Comparison of ENCODE assay signal across 8 cellular contexts in genomic region chr1:109263597-109264378, GRCh38. TPM values are rescaled to one million over a fixed set of nuclear protein-coding genes. Genes with fewer than 3 reads are reported as not detected.
DNase-seq lines count a peak whose midpoint lies in the region; ATAC-seq and TF ChIP-seq lines count a peak whose summit lies in the region.

No MANE protein-coding gene starts in this region.

- no peak overlapping the region for H3K27ac ChIP-seq in DOHH2 (ENCODE audit: low read depth, low read length)

- peak overlapping the region; percentile 79 for H3K27ac Mint-ChIP-seq in activated CD4-positive, alpha-beta T cell treated with anti-CD3 and anti-CD28 coated beads, Interleukin-2, amount 10 ng/mL, durations not matched to agents 24 days and 14 days

- H3K36me3 ChIP-seq in DOHH2 (ENCODE audit: control insufficient read depth, low read length) (no peaks in the 10 kb centered on the region), H7 (replicated peaks; ENCODE audit: control insufficient read depth, insufficient read depth, low read length) (peaks cover 6% of the 10 kb centered on the region)

- H3K4me1 Mint-ChIP-seq in activated CD4-positive, alpha-beta T cell treated with anti-CD3 and anti-CD28 coated beads, Interleukin-2, amount 10 ng/mL, durations not matched to agents 24 days and 14 days, result no peaks in the 10 kb centered on the region

- H3K4me3 Mint-ChIP-seq in activated CD4-positive, alpha-beta T cell treated with anti-CD3 and anti-CD28 coated beads, Interleukin-2, amount 10 ng/mL, durations not matched to agents 24 days and 14 days, result no peak overlapping the region

- H3K4me1 ChIP-seq in DOHH2 (ENCODE audit: control insufficient read depth, low read length), result no peaks in the 10 kb centered on the region

- H4K20me1 ChIP-seq in DOHH2 (ENCODE audit: control insufficient read depth, insufficient read depth, low read depth, low read length), result no peaks in the 10 kb centered on the region

- no peaks in the 10 kb centered on the region for H3K27me3 Mint-ChIP-seq in activated CD4-positive, alpha-beta T cell treated with anti-CD3 and anti-CD28 coated beads, Interleukin-2, amount 10 ng/mL, durations not matched to agents 24 days and 14 days

- no peak overlapping the region for H3K4me2 ChIP-seq in DOHH2 (ENCODE audit: low read length)

- no peaks in the 10 kb centered on the region for H3K27me3 ChIP-seq in DOHH2 (ENCODE audit: control insufficient read depth, low read length)
- no peaks in the 10 kb centered on the region for H3K27me3 ChIP-seq in H7 (ENCODE audit: control insufficient read depth, insufficient read depth, low read length)

- H3K79me2 ChIP-seq in DOHH2 (ENCODE audit: control insufficient read depth, low read length), result no peaks in the 10 kb centered on the region

- intact Hi-C loops in activated CD4-positive, alpha-beta T cell treated with anti-CD3 and anti-CD28 coated beads, Interleukin-2, amount 10 ng/mL, durations not matched to agents 24 days and 14 days (cut with micrococcal nuclease), result loop anchor here (1.0 kb wide), 2 partner anchors 136 to 269 kb away; no protein-coding TSS in a partner anchor

- no peaks in the 10 kb centered on the region for H3K9me3 ChIP-seq in DOHH2 (ENCODE audit: control insufficient read depth, insufficient read depth, low read length)

- H3K4me3 ChIP-seq in DOHH2 (ENCODE audit: low read length) (no peak overlapping the region), H7 (ENCODE audit: insufficient read depth, low read depth, low read length) (no peak overlapping the region), choroid plexus epithelial cell (ENCODE audit: low read depth, low read length) (no peak overlapping the region)

- no peaks in the 10 kb centered on the region for H3K36me3 Mint-ChIP-seq in activated CD4-positive, alpha-beta T cell treated with anti-CD3 and anti-CD28 coated beads, Interleukin-2, amount 10 ng/mL, durations not matched to agents 24 days and 14 days (ENCODE audit: low read depth)

- no peaks in the 10 kb centered on the region for H3K9me2 ChIP-seq in DOHH2 (replicated peaks; ENCODE audit: control insufficient read depth, low read length)

- DNase-seq in H7 (peak; percentile 99), NCI-H146 (lab: John Stamatoyannopoulos, UW) (peak; percentile 92), choroid plexus epithelial cell (ENCODE audit: low read depth) (peak; percentile 79), left lobe of liver (ENCODE audit: low spot score) (peak; percentile 93), DMS79 treated with DMSO at 0.1 percent for 48 hours (lab: John Stamatoyannopoulos, UW) (no peak)
- DNase-seq in activated CD4-positive, alpha-beta T cell treated with anti-CD3 and anti-CD28 coated beads, Interleukin-2, amount 10 ng/mL, durations not matched to agents 24 days and 14 days, result peak; percentile 95
- peak; percentile 73 to 89 for DNase-seq in stimulated activated CD4-positive, alpha-beta T cell treated with anti-CD3 and anti-CD28 coated beads, Interleukin-4, amount 100 ng/mL, for 48 hours (ENCODE audit: low read depth in 2 of 2)

- ATAC-seq in left lobe of liver, result peak; percentile 99

- no peaks in the 10 kb centered on the region for H3K9me3 Mint-ChIP-seq in activated CD4-positive, alpha-beta T cell treated with anti-CD3 and anti-CD28 coated beads, Interleukin-2, amount 10 ng/mL, durations not matched to agents 24 days and 14 days

- TF ChIP-seq CTCF in DOHH2 (IDR thresholded peaks at IDR 0.05; ENCODE audit: low read depth, low read length, poor library complexity, severe bottlenecking) (peak; percentile 99), choroid plexus epithelial cell (conservative IDR thresholded peaks at IDR 0.05; ENCODE audit: low read depth, low read length) (peak; percentile 95)

- H3F3A ChIP-seq in DOHH2 (ENCODE audit: control insufficient read depth, insufficient read depth), result no peaks in the 10 kb centered on the region

RNA-seq across cellular contexts. Expression of gene CELSR2, which starts 14.4 kb away (rescaled TPM):
- total RNA-seq in H7 (2014; rRNA removed; shearing (Covaris generic)), result 7.8 and 11.0 TPM in 2 replicates
- total RNA-seq in activated CD4-positive, alpha-beta T cell treated with anti-CD3 and anti-CD28 coated beads, Interleukin-2, amount 10 ng/mL, durations not matched to agents 24 days and 14 days, result 3.8 and 4.1 TPM in 2 replicates
- total RNA-seq in left lobe of liver, result 3.9 TPM

RNA-seq across cellular contexts. Expression of gene PSRC1, which starts 19.2 kb away (rescaled TPM):
- 112 and 141 TPM in 2 replicates for total RNA-seq in H7 (2014; rRNA removed; shearing (Covaris generic))
- total RNA-seq in activated CD4-positive, alpha-beta T cell treated with anti-CD3 and anti-CD28 coated beads, Interleukin-2, amount 10 ng/mL, durations not matched to agents 24 days and 14 days, result 4.5 and 5.0 TPM in 2 replicates
- total RNA-seq in left lobe of liver, result 0.63 TPM

RNA-seq across cellular contexts. Expression of gene MYBPHL, which starts 43.0 kb away (rescaled TPM):
- not detected in 2 replicates for total RNA-seq in H7 (2014; rRNA removed; shearing (Covaris generic))
- not detected in 2 replicates for total RNA-seq in activated CD4-positive, alpha-beta T cell treated with anti-CD3 and anti-CD28 coated beads, Interleukin-2, amount 10 ng/mL, durations not matched to agents 24 days and 14 days
- not detected for total RNA-seq in left lobe of liver

RNA-seq across cellular contexts. Expression of gene SARS1, which starts 50.1 kb away (rescaled TPM):
- total RNA-seq in H7 (2014; rRNA removed; shearing (Covaris generic)), result 270 TPM in 2 replicates
- 141 and 150 TPM in 2 replicates for total RNA-seq in activated CD4-positive, alpha-beta T cell treated with anti-CD3 and anti-CD28 coated beads, Interleukin-2, amount 10 ng/mL, durations not matched to agents 24 days and 14 days
- 80.0 TPM for total RNA-seq in left lobe of liver

Comparison
In these comparisons a context has a peak if more than half of its experiments do, and no peak if none do; other contexts are left out.
1. RNA of gene PSRC1, which starts 19.2 kb away (total RNA-seq): 112 to 141 TPM in H7; 4.5 to 5.0 TPM in activated CD4-positive, alpha-beta T cell treated with anti-CD3 and anti-CD28 coated beads, Interleukin-2, amount 10 ng/mL, durations not matched to agents 24 days and 14 days and 0.63 TPM in left lobe of liver (single experiment); every median in the first group is over 10 times any median in the second.